ENCODE assay signal across 9 cellular contexts in genomic region chr11:831951-832528, GRCh38. TPM values are rescaled to one million over a fixed set of nuclear protein-coding genes. Genes with fewer than 3 reads are reported as not detected.
DNase-seq lines count a peak whose midpoint lies in the region; ATAC-seq, FAIRE-seq and TF ChIP-seq lines count a peak whose summit lies in the region.
"Had no signal": no experiment of that assay in that cellular context is flagged by ENCODE, and none has a peak within 500 bp of the region (broad histone marks: within the 10 kb centered on the region; RNA-seq: fewer than 3 reads in every experiment).

No MANE protein-coding gene starts in this region.

- H3K27ac ChIP-seq in foreskin keratinocyte = no peak overlapping the region

- DNase-seq in T-helper 2 cell treated with Interferon-gamma antibody and Interleukin-4, amounts not matched to agents 5 μg/mL and 100 μg/mL, for 36 hours (ENCODE audit: low spot score) = no peak
- DNase-seq in T-helper 2 cell (no peak), activated B cell treated with CpG ODN at 0.5 μM for 24 hours (no peak), urothelium cell line (ENCODE audit: low spot score) (no peak), foreskin keratinocyte (no peak)
- no peak for DNase-seq in stimulated activated naive B cell treated with anti-CD40 and anti-IgM and Interleukin-4, amounts not matched to agents 10 μg/mL and 1 μg/mL and 100 μg/mL, for 72 hours
- DNase-seq: foreskin melanocyte had no signal

- H3K36me3 Mint-ChIP-seq in T-helper 2 cell treated with Interferon-gamma antibody and Interleukin-4, amounts not matched to agents 5 μg/mL and 100 μg/mL, for 36 hours (ENCODE audit: low read depth) = no peaks in the 10 kb centered on the region
- no peaks in the 10 kb centered on the region for H3K36me3 Mint-ChIP-seq in activated B cell treated with CpG ODN at 0.5 μM for 24 hours (ENCODE audit: low read depth)
- H3K36me3 Mint-ChIP-seq in stimulated activated naive B cell treated with anti-CD40 and anti-IgM and Interleukin-4, amounts not matched to agents 10 μg/mL and 1 μg/mL and 100 μg/mL, for 72 hours = peaks cover 8 to 14% of the 10 kb centered on the region in 2 donors

- no peak for ATAC-seq in activated B cell treated with CpG ODN at 0.5 μM for 24 hours (ENCODE audit: low read depth)
- no peak for ATAC-seq in stimulated activated naive B cell treated with anti-CD40 and anti-IgM and Interleukin-4, amounts not matched to agents 10 μg/mL and 1 μg/mL and 100 μg/mL, for 72 hours (replicated peaks)
- ATAC-seq in foreskin keratinocyte = no peak
- no peak for ATAC-seq in GM19023 (IDR thresholded peaks at IDR 0.05; ENCODE audit: unreplicated experiment)

- peak overlapping the region; percentile 32 for H3K4me3 Mint-ChIP-seq in T-helper 2 cell treated with Interferon-gamma antibody and Interleukin-4, amounts not matched to agents 5 μg/mL and 100 μg/mL, for 36 hours
- peak overlapping the region; percentile 41 for H3K4me3 Mint-ChIP-seq in activated B cell treated with CpG ODN at 0.5 μM for 24 hours
- peak overlapping the region; percentile 51 to 73 for H3K4me3 Mint-ChIP-seq in stimulated activated naive B cell treated with anti-CD40 and anti-IgM and Interleukin-4, amounts not matched to agents 10 μg/mL and 1 μg/mL and 100 μg/mL, for 72 hours

- TF ChIP-seq CTCF in activated B cell treated with CpG ODN at 0.5 μM for 24 hours (IDR thresholded peaks at IDR 0.05) (no peak), foreskin keratinocyte (conservative IDR thresholded peaks at IDR 0.05) (no peak)

- no peak overlapping the region for H3K27ac Mint-ChIP-seq in T-helper 2 cell treated with Interferon-gamma antibody and Interleukin-4, amounts not matched to agents 5 μg/mL and 100 μg/mL, for 36 hours
- no peak overlapping the region for H3K27ac Mint-ChIP-seq in activated B cell treated with CpG ODN at 0.5 μM for 24 hours
- peak overlapping the region; percentile 20 for H3K27ac Mint-ChIP-seq in stimulated activated naive B cell treated with anti-CD40 and anti-IgM and Interleukin-4, amounts not matched to agents 10 μg/mL and 1 μg/mL and 100 μg/mL, for 72 hours

- intact Hi-C loops in activated B cell treated with CpG ODN at 0.5 μM for 24 hours (cut with micrococcal nuclease) = loop anchor here (1.0 to 5.0 kb wide), 2 partner anchors 10 to 35 kb away; partner anchors contain the start of genes POLR2L, SLC25A22 and TSPAN4

- H3K4me3 ChIP-seq in iPS-15b (ENCODE audit: low read depth, low read length) = peak overlapping the region; percentile 55

- H3K4me1 ChIP-seq in iPS-15b (ENCODE audit: control insufficient read depth, insufficient read depth, low read length) = peaks cover 3% of the 10 kb centered on the region
- peaks cover 6% of the 10 kb centered on the region for H3K4me1 ChIP-seq in foreskin keratinocyte

- FAIRE-seq in urothelium cell line (lab: Jason Lieb, UNC) = no peak

- peaks cover 4% of the 10 kb centered on the region for H3K36me3 ChIP-seq in iPS-15b (ENCODE audit: control insufficient read depth, insufficient read depth, low read length)

- no peaks in the 10 kb centered on the region for H3K9me3 ChIP-seq in iPS-15b (ENCODE audit: control insufficient read depth, insufficient read depth, low read length)

- H3K9me3 Mint-ChIP-seq in T-helper 2 cell treated with Interferon-gamma antibody and Interleukin-4, amounts not matched to agents 5 μg/mL and 100 μg/mL, for 36 hours = no peaks in the 10 kb centered on the region
- H3K9me3 Mint-ChIP-seq in activated B cell treated with CpG ODN at 0.5 μM for 24 hours = no peaks in the 10 kb centered on the region
- H3K9me3 Mint-ChIP-seq in stimulated activated naive B cell treated with anti-CD40 and anti-IgM and Interleukin-4, amounts not matched to agents 10 μg/mL and 1 μg/mL and 100 μg/mL, for 72 hours = no peaks in the 10 kb centered on the region

- H3K4me1 Mint-ChIP-seq in T-helper 2 cell treated with Interferon-gamma antibody and Interleukin-4, amounts not matched to agents 5 μg/mL and 100 μg/mL, for 36 hours (ENCODE audit: low read depth) = peaks cover 14% of the 10 kb centered on the region
- peaks cover 47% of the 10 kb centered on the region for H3K4me1 Mint-ChIP-seq in activated B cell treated with CpG ODN at 0.5 μM for 24 hours
- peaks cover 34 to 69% of the 10 kb centered on the region in 2 donors for H3K4me1 Mint-ChIP-seq in stimulated activated naive B cell treated with anti-CD40 and anti-IgM and Interleukin-4, amounts not matched to agents 10 μg/mL and 1 μg/mL and 100 μg/mL, for 72 hours

- POLR2A ChIA-PET in activated B cell treated with CpG ODN at 0.5 μM for 24 hours (lab: Charles Lee) = interaction anchor here (1.0 to 8.3 kb wide), 5 partner anchors 11 to 477 kb away, joined by 3 to 104 read pairs (median 5); partner anchors contain the start of genes PNPLA2, POLR2L, RPLP2 and TSPAN4

- H3K27me3 ChIP-seq in iPS-15b (ENCODE audit: control insufficient read depth, insufficient read depth, low read length) = peaks cover 27% of the 10 kb centered on the region
- H3K27me3 ChIP-seq in foreskin keratinocyte = peaks cover 40% of the 10 kb centered on the region

- CTCF ChIA-PET in activated B cell treated with CpG ODN at 0.5 μM for 24 hours (lab: Charles Lee) = no interaction called here

- peaks cover 37% of the 10 kb centered on the region for H3K27me3 Mint-ChIP-seq in T-helper 2 cell treated with Interferon-gamma antibody and Interleukin-4, amounts not matched to agents 5 μg/mL and 100 μg/mL, for 36 hours (ENCODE audit: low read depth)
- H3K27me3 Mint-ChIP-seq in activated B cell treated with CpG ODN at 0.5 μM for 24 hours = peaks cover 6% of the 10 kb centered on the region
- peaks cover 38 to 50% of the 10 kb centered on the region in 2 donors for H3K27me3 Mint-ChIP-seq in stimulated activated naive B cell treated with anti-CD40 and anti-IgM and Interleukin-4, amounts not matched to agents 10 μg/mL and 1 μg/mL and 100 μg/mL, for 72 hours

- H3K9ac ChIP-seq in iPS-15b (ENCODE audit: low read depth, low read length) = no peak overlapping the region

RNA-seq across cellular contexts. Expression of gene CD151, which starts 0.7 kb away (rescaled TPM):
- total RNA-seq in activated B cell treated with CpG ODN at 0.5 μM for 24 hours (14.4 and 14.5 TPM in 2 replicates), foreskin keratinocyte (390 and 399 TPM in 2 replicates)
- 547 and 553 TPM in 2 replicates for polyA plus RNA-seq in foreskin keratinocyte

RNA-seq across cellular contexts. Expression of gene CRACR2B, which starts 4.3 kb away (rescaled TPM):
- total RNA-seq in activated B cell treated with CpG ODN at 0.5 μM for 24 hours (4.1 and 4.5 TPM in 2 replicates), foreskin keratinocyte (0.71 and 1.4 TPM in 2 replicates)
- polyA plus RNA-seq in foreskin keratinocyte = 1.2 and 2.1 TPM in 2 replicates

RNA-seq across cellular contexts. Expression of gene POLR2L, which starts 10.3 kb away (rescaled TPM):
- total RNA-seq in activated B cell treated with CpG ODN at 0.5 μM for 24 hours (83.9 and 90.2 TPM in 2 replicates), foreskin keratinocyte (160 and 213 TPM in 2 replicates)
- 460 and 473 TPM in 2 replicates for polyA plus RNA-seq in foreskin keratinocyte

RNA-seq across cellular contexts. Expression of gene TSPAN4, which starts 10.6 kb away (rescaled TPM):
- total RNA-seq in activated B cell treated with CpG ODN at 0.5 μM for 24 hours (2.2 and 2.3 TPM in 2 replicates), foreskin keratinocyte (77.6 and 85.3 TPM in 2 replicates)
- polyA plus RNA-seq in foreskin keratinocyte = 119 and 135 TPM in 2 replicates

RNA-seq across cellular contexts. Expression of gene PNPLA2, which starts 13.3 kb away (rescaled TPM):
- 52.9 and 53.2 TPM in 2 replicates for total RNA-seq in activated B cell treated with CpG ODN at 0.5 μM for 24 hours
- total RNA-seq in foreskin keratinocyte = 11.4 and 14.4 TPM in 2 replicates
- polyA plus RNA-seq in foreskin keratinocyte = 22.2 and 22.9 TPM in 2 replicates

Comparison
In these comparisons a context has a peak if more than half of its experiments do, and no peak if none do; other contexts are left out.
1. RNA of gene CD151, which starts 0.7 kb away (total RNA-seq): 390 to 399 TPM in foreskin keratinocyte; 14.4 to 14.5 TPM in activated B cell treated with CpG ODN at 0.5 μM for 24 hours; every median in the first group is over 10 times any median in the second.
2. Peak in every context shown above with its lines, with median percentiles within 50 percentile points of each other: H3K4me3 Mint-ChIP-seq.